ENCODE assay signal across 10 cellular contexts in genomic region chr6:34953084-34954025, GRCh38.
A peak's percentile ranks its signal among the peaks of the same experiment; 100 is the strongest.
DNase-seq lines count a peak whose midpoint lies in the region; ATAC-seq, FAIRE-seq and TF ChIP-seq lines count a peak whose summit lies in the region.
"Had no signal": no experiment of that assay in that cellular context is flagged by ENCODE, and none has a peak within 500 bp of the region (broad histone marks: within the 10 kb centered on the region; RNA-seq: fewer than 3 reads in every experiment).

No MANE protein-coding gene starts in this region.

- peak in 1 of 2 donors; percentile 74 for ATAC-seq in upper lobe of left lung (ENCODE audit: low FRiP score in 2 of 2)
- no peak for ATAC-seq in HG02870 (IDR thresholded peaks at IDR 0.05; ENCODE audit: unreplicated experiment)
- ATAC-seq in natural killer cell treated with Interleukin-12 subunit alpha and Interleukin-12 subunit beta and Interleukin-15 and Interleukin-18, amount 100 ng/mL, for 72 hours = no peak

- no peaks in the 10 kb centered on the region for H3K9me3 Mint-ChIP-seq in natural killer cell treated with Interleukin-12 subunit alpha and Interleukin-12 subunit beta and Interleukin-15 and Interleukin-18, amount 100 ng/mL, for 72 hours
- H3K9me3 Mint-ChIP-seq: nephron had no signal

- H3K27ac Mint-ChIP-seq in natural killer cell treated with Interleukin-12 subunit alpha and Interleukin-12 subunit beta and Interleukin-15 and Interleukin-18, amount 100 ng/mL, for 72 hours = no peak overlapping the region

- H3K9me3 ChIP-seq in upper lobe of left lung = no peaks in the 10 kb centered on the region

- H3K4me3 Mint-ChIP-seq in natural killer cell treated with Interleukin-12 subunit alpha and Interleukin-12 subunit beta and Interleukin-15 and Interleukin-18, amount 100 ng/mL, for 72 hours = no peak overlapping the region
- H3K4me3 Mint-ChIP-seq: nephron had no signal

- WGBS in upper lobe of left lung, 2 donors = 51 to 53% methylated on average over 2 of the region's 2 CpGs

- DNase-seq in SIG-M5 treated with dmso at 0.1 percent for 504 hours (lab: John Stamatoyannopoulos, UW; ENCODE audit: unreplicated experiment) (peak; percentile 15), SIG-M5 (lab: John Stamatoyannopoulos, UW) (no peak), RCC 7860 (ENCODE audit: low spot score) (peak; percentile 35), fibroblast of the aortic adventitia (ENCODE audit: low read depth) (peak; percentile 35), upper lobe of left lung (peak in 1 of 2 donors; percentile 23), caudate nucleus (lab: John Stamatoyannopoulos, UW) (no peak)
- no peak for DNase-seq in natural killer cell treated with Interleukin-12 subunit alpha and Interleukin-12 subunit beta and Interleukin-15 and Interleukin-18, amount 100 ng/mL, for 72 hours (ENCODE audit: low spot score)
- DNase-seq: AML-193 had no signal

- H3K36me3 ChIP-seq in upper lobe of left lung = no peaks in the 10 kb centered on the region

- peaks cover 38 to 54% (median 50%) of the 10 kb centered on the region in 4 donors for H3K4me1 ChIP-seq in upper lobe of left lung

- H3K27me3 Mint-ChIP-seq in natural killer cell treated with Interleukin-12 subunit alpha and Interleukin-12 subunit beta and Interleukin-15 and Interleukin-18, amount 100 ng/mL, for 72 hours = no peaks in the 10 kb centered on the region

- H3K27ac ChIP-seq in upper lobe of left lung (peak overlapping the region; percentile 7 to 50 (median 22)), caudate nucleus (ENCODE audit: low read depth, low read length) (no peak overlapping the region)

- no peak for FAIRE-seq in RCC 7860 (lab: Jason Lieb, UNC)

- peaks cover 0 to 16% of the 10 kb centered on the region in 2 donors for H3K4me1 Mint-ChIP-seq in natural killer cell treated with Interleukin-12 subunit alpha and Interleukin-12 subunit beta and Interleukin-15 and Interleukin-18, amount 100 ng/mL, for 72 hours (ENCODE audit: low read depth in 2 of 2)

- H3K27me3 ChIP-seq in upper lobe of left lung = no peaks in the 10 kb centered on the region

- H3K4me3 ChIP-seq in fibroblast of the aortic adventitia (ENCODE audit: low read depth, low read length) = no peak overlapping the region
- H3K4me3 ChIP-seq in upper lobe of left lung = no peak overlapping the region

- TF ChIP-seq CTCF in fibroblast of the aortic adventitia (IDR thresholded peaks at IDR 0.05; ENCODE audit: insufficient read depth, low read length) = no peak
- TF ChIP-seq CTCF in upper lobe of left lung (IDR thresholded peaks at IDR 0.05) = no peak

- peak in 1 of 4 donors; percentile 4 for TF ChIP-seq EP300 in upper lobe of left lung (IDR thresholded peaks at IDR 0.05)

- no peak for TF ChIP-seq POLR2A in upper lobe of left lung (IDR thresholded peaks at IDR 0.05)

- no peaks in the 10 kb centered on the region for H3K36me3 Mint-ChIP-seq in natural killer cell treated with Interleukin-12 subunit alpha and Interleukin-12 subunit beta and Interleukin-15 and Interleukin-18, amount 100 ng/mL, for 72 hours

Comparison
In these comparisons a context has a peak if more than half of its experiments do, and no peak if none do; other contexts are left out.
1. DNase-seq: peak in SIG-M5 treated with dmso at 0.1 percent for 504 hours (single experiment), RCC 7860 (single experiment) and fibroblast of the aortic adventitia (single experiment); none in SIG-M5 (single experiment), caudate nucleus (0 of 61) and natural killer cell treated with Interleukin-12 subunit alpha and Interleukin-12 subunit beta and Interleukin-15 and Interleukin-18, amount 100 ng/mL, for 72 hours (single experiment).